In genomic region chr3:41112466-41112865, GRCh38 we compare ENCODE assay signal across 1 cellular context.
TF ChIP-seq lines count a peak whose summit lies in the region.

No MANE protein-coding gene starts in this region.

TF ChIP-seq in H1, 55 proteins besides CTCF, POLR2A, EP300 and RAD21:
- TF ChIP-seq POU5F1 (IDR thresholded peaks at IDR 0.05; ENCODE audit: low read depth, low read length) = no peak
- no peak for TF ChIP-seq NANOG (IDR thresholded peaks at IDR 0.05; ENCODE audit: insufficient read depth, low read depth, low read length, poor library complexity, severe bottlenecking)
- no peak for TF ChIP-seq CEBPB (IDR thresholded peaks at IDR 0.05; ENCODE audit: low read depth, low read length)
- no peak for TF ChIP-seq ATF2 (IDR thresholded peaks at IDR 0.05; ENCODE audit: low read length)
- TF ChIP-seq EGR1 (IDR thresholded peaks at IDR 0.05; ENCODE audit: borderline replicate concordance, low read depth, low read length) = no peak
